1 cellular context compared by ENCODE assay signal in genomic region chr19:43675269-43675879, GRCh38.
A peak's percentile ranks its signal among the peaks of the same experiment; 100 is the strongest.
TF ChIP-seq lines count a peak whose summit lies in the region.

No MANE protein-coding gene starts in this region.

TF ChIP-seq in HEK293, 187 proteins besides CTCF, POLR2A, EP300 and RAD21 (continued from another document and continues in another):
- peak; percentile 52; the same call in 1 of the 2 replicates for TF ChIP-seq ZNF398 (tag by site-specific recombination; IDR thresholded peaks at IDR 0.05)
- TF ChIP-seq ZBTB17 (tag by site-specific recombination; IDR thresholded peaks at IDR 0.05): peak; percentile 83
- no peak for TF ChIP-seq SP2 (tag by site-specific recombination; IDR thresholded peaks at IDR 0.05)
- TF ChIP-seq ZNF660 (tag by site-specific recombination; IDR thresholded peaks at IDR 0.05): no peak
- no peak for TF ChIP-seq ZNF302 (tag by site-specific recombination; IDR thresholded peaks at IDR 0.05; ENCODE audit: low read depth)
- peak; percentile 97; the same call in 1 of the 2 replicates for TF ChIP-seq PRDM1 (tag by site-specific recombination; IDR thresholded peaks at IDR 0.05)
- no peak for TF ChIP-seq ZNF768 (tag by site-specific recombination; IDR thresholded peaks at IDR 0.05)
- no peak for TF ChIP-seq ZNF830 (tag by site-specific recombination; IDR thresholded peaks at IDR 0.05; ENCODE audit: low read depth)
- TF ChIP-seq ZNF433 (tag by site-specific recombination; IDR thresholded peaks at IDR 0.05; ENCODE audit: low read depth): no peak
- TF ChIP-seq ZNF140 (tag by site-specific recombination; IDR thresholded peaks at IDR 0.05): no peak
- no peak for TF ChIP-seq ZNF24 (tag by site-specific recombination; IDR thresholded peaks at IDR 0.05)
- TF ChIP-seq KLF8 (tag by site-specific recombination; IDR thresholded peaks at IDR 0.05): no peak
- TF ChIP-seq SETDB1 (IDR thresholded peaks at IDR 0.05; ENCODE audit: insufficient read length, low read length): no peak
- no peak for TF ChIP-seq GLIS1 (tag by site-specific recombination; IDR thresholded peaks at IDR 0.05)
- no peak for TF ChIP-seq ZNF776 (tag by site-specific recombination; IDR thresholded peaks at IDR 0.05; ENCODE audit: borderline replicate concordance)
- no peak for TF ChIP-seq ZNF362 (tag by site-specific recombination; IDR thresholded peaks at IDR 0.05)
- peak; percentile 78 for TF ChIP-seq ZBTB48 (tag by site-specific recombination; IDR thresholded peaks at IDR 0.05)
- peak; percentile 78 for TF ChIP-seq PATZ1 (tag by site-specific recombination; IDR thresholded peaks at IDR 0.05)
- no peak for TF ChIP-seq EGR2 (tag by site-specific recombination; IDR thresholded peaks at IDR 0.05; ENCODE audit: low read depth)
- TF ChIP-seq YY2 (tag by site-specific recombination; IDR thresholded peaks at IDR 0.05): no peak
- TF ChIP-seq GLI2 (tag by site-specific recombination; IDR thresholded peaks at IDR 0.05; ENCODE audit: borderline replicate concordance, low read depth): no peak
- 0 out of 2 replicates have a peak, but pooled peaks have one; percentile 5 for TF ChIP-seq ZNF157 (tag by site-specific recombination; IDR thresholded peaks at IDR 0.05)
- TF ChIP-seq ZNF654 (tag by site-specific recombination; IDR thresholded peaks at IDR 0.05; ENCODE audit: low read depth): no peak
- TF ChIP-seq ZFP69B (tag by site-specific recombination; IDR thresholded peaks at IDR 0.05): no peak
- TF ChIP-seq MYNN (tag by site-specific recombination; IDR thresholded peaks at IDR 0.05; ENCODE audit: borderline replicate concordance): no peak
- no peak for TF ChIP-seq ZBTB7A (tag by site-specific recombination; IDR thresholded peaks at IDR 0.05; ENCODE audit: low read depth)
- TF ChIP-seq ZFHX2 (tag by site-specific recombination; conservative IDR thresholded peaks at IDR 0.05): no peak
- no peak for TF ChIP-seq ZBTB49 (tag by site-specific recombination; IDR thresholded peaks at IDR 0.05; ENCODE audit: low read depth)
- TF ChIP-seq SP7 (tag by site-specific recombination; IDR thresholded peaks at IDR 0.05): 0 out of 2 replicates have a peak, but pooled peaks have one; percentile 8
- TF ChIP-seq ZNF221 (tag by site-specific recombination; IDR thresholded peaks at IDR 0.05; ENCODE audit: borderline replicate concordance): no peak
- TF ChIP-seq ZSCAN5A (tag by site-specific recombination; IDR thresholded peaks at IDR 0.05): no peak
- no peak for TF ChIP-seq ZBTB6 (tag by site-specific recombination; IDR thresholded peaks at IDR 0.05)
- no peak for TF ChIP-seq ZNF114 (tag by site-specific recombination; IDR thresholded peaks at IDR 0.05)
- no peak for TF ChIP-seq ZBTB8A (tag by site-specific recombination; IDR thresholded peaks at IDR 0.05)
- no peak for TF ChIP-seq ZNF37A (tag by site-specific recombination; IDR thresholded peaks at IDR 0.05)
- TF ChIP-seq SALL2 (tag by site-specific recombination; IDR thresholded peaks at IDR 0.05; ENCODE audit: borderline replicate concordance): 0 out of 2 replicates have a peak, but pooled peaks have one; percentile 68
- TF ChIP-seq ZNF311 (tag by site-specific recombination; IDR thresholded peaks at IDR 0.05; ENCODE audit: borderline replicate concordance): no peak
- no peak for TF ChIP-seq ZBTB20 (tag by site-specific recombination; IDR thresholded peaks at IDR 0.05)
- TF ChIP-seq ZNF146 (tag by site-specific recombination; IDR thresholded peaks at IDR 0.05): no peak
- no peak for TF ChIP-seq ZNF792 (tag by site-specific recombination; IDR thresholded peaks at IDR 0.05)
- TF ChIP-seq ZNF544 (tag by site-specific recombination; IDR thresholded peaks at IDR 0.05): no peak
- TF ChIP-seq ZNF449 (tag by site-specific recombination; IDR thresholded peaks at IDR 0.05): no peak
- 0 out of 2 replicates have a peak, but pooled peaks have one; percentile 7 for TF ChIP-seq ZSCAN18 (tag by site-specific recombination; IDR thresholded peaks at IDR 0.05)
- TF ChIP-seq SCRT2 (tag by site-specific recombination; IDR thresholded peaks at IDR 0.05): peak; percentile 96
- TF ChIP-seq SCRT1 (tag by site-specific recombination; IDR thresholded peaks at IDR 0.05; ENCODE audit: borderline replicate concordance): peak; percentile 98
- no peak for TF ChIP-seq ZNF837 (tag by site-specific recombination; IDR thresholded peaks at IDR 0.05)
- TF ChIP-seq ZFP3 (tag by site-specific recombination; IDR thresholded peaks at IDR 0.05; ENCODE audit: low read depth): no peak
- TF ChIP-seq ZNF623 (tag by site-specific recombination; IDR thresholded peaks at IDR 0.05): no peak
- no peak for TF ChIP-seq ZBTB11 (tag by site-specific recombination; conservative IDR thresholded peaks at IDR 0.05; ENCODE audit: low read depth)
- TF ChIP-seq ZNF670 (tag by site-specific recombination; IDR thresholded peaks at IDR 0.05; ENCODE audit: low read depth): no peak
- TF ChIP-seq ZNF335 (tag by site-specific recombination; conservative IDR thresholded peaks at IDR 0.05): peak; percentile 78
- TF ChIP-seq ZNF184 (tag by site-specific recombination; IDR thresholded peaks at IDR 0.05): no peak
